Comparison of ENCODE assay signal across 20 cellular contexts in genomic region chr5:67262202-67262601, GRCh38.
DNase-seq lines count a peak whose midpoint lies in the region; ATAC-seq, FAIRE-seq and TF ChIP-seq lines count a peak whose summit lies in the region.
"Had no signal": no experiment of that assay in that cellular context is flagged by ENCODE, and none has a peak within 500 bp of the region (broad histone marks: within the 10 kb centered on the region; RNA-seq: fewer than 3 reads in every experiment).

No MANE protein-coding gene starts in this region.

- ATAC-seq in IMR-90 (ENCODE audit: low read depth) = no peak

- BruUV-seq in IMR-90 (replicated peaks; lab: Mats Ljungman, UMichigan) = no TSS peak

- no peak overlapping the region for H4K8ac ChIP-seq in IMR-90 (ENCODE audit: low read depth in 2 of 2, low read length in 2 of 2)

- no peak for TF ChIP-seq EP300 in Ishikawa (IDR thresholded peaks at IDR 0.05; ENCODE audit: borderline replicate concordance)

- H2AK5ac ChIP-seq in IMR-90 (ENCODE audit: low read depth, low read length) = no peak overlapping the region

- H3K4me1 ChIP-seq in IMR-90 (ENCODE audit: control insufficient read depth, insufficient read depth, low read length) (peaks cover under 1% of the 10 kb centered on the region; the same call in 1 of the 2 replicates), hepatocyte (ENCODE audit: insufficient read depth) (peaks cover 26% of the 10 kb centered on the region), testis (no peaks in the 10 kb centered on the region)

- in situ Hi-C loops in IMR-90 (cut with MboI; ENCODE audit: low sequenced_read_pairs) = no loop called here

- no peak overlapping the region for H4K91ac ChIP-seq in IMR-90 (ENCODE audit: insufficient read depth, low read depth, low read length)

- H3K9me1 ChIP-seq in IMR-90 (ENCODE audit: insufficient read depth, low read length) = peaks cover 2% of the 10 kb centered on the region

- POLR2A ChIA-PET in IMR-90 (lab: Charles Lee; ENCODE audit: unreplicated experiment) = no interaction called here

- no peak overlapping the region for H2BK5ac ChIP-seq in IMR-90 (ENCODE audit: low read depth, low read length, poor library complexity, severe bottlenecking)

- WGBS in IMR-90 (ENCODE audit: extremely low coverage in 2 of 2, insufficient read length in 1 of 2), 2 experiments = no CpG with 5 or more reads among the region's 5 CpGs
- 90% methylated on average over 5 of the region's 5 CpGs for WGBS in hepatocyte (ENCODE audit: low lambda C conversion rate, missing lambda C conversion rate)
- 75% methylated on average over 5 of the region's 5 CpGs for WGBS in testis, 2 donors

- H3K9me3 ChIP-seq in IMR-90 (ENCODE audit: control insufficient read depth, insufficient read depth, low read length) (no peaks in the 10 kb centered on the region), hepatocyte (ENCODE audit: low read depth) (no peaks in the 10 kb centered on the region), testis (no peaks in the 10 kb centered on the region)

- H3K27ac ChIP-seq in IMR-90 (ENCODE audit: insufficient read depth, low read length) (no peak overlapping the region), epithelial cell of prostate (peak overlapping the region; percentile 21), hepatocyte (no peak overlapping the region), testis (no peak overlapping the region)

- H3K4me3 ChIP-seq in IMR-90 (ENCODE audit: insufficient read depth, low read depth, low read length) (no peak overlapping the region), bronchial epithelial cell (ENCODE audit: low read depth, low read length) (no peak overlapping the region), hepatocyte (no peak overlapping the region), testis (no peak overlapping the region)

- TF ChIP-seq RAD21 in IMR-90 (IDR thresholded peaks at IDR 0.05; ENCODE audit: low read length) = no peak
- no peak for TF ChIP-seq RAD21 in Ishikawa (IDR thresholded peaks at IDR 0.05; ENCODE audit: low read depth)

- H4K20me1 ChIP-seq in IMR-90 (ENCODE audit: insufficient read depth, low read length) (no peaks in the 10 kb centered on the region), hepatocyte (ENCODE audit: insufficient read depth, poor library complexity, severe bottlenecking) (no peaks in the 10 kb centered on the region)

- H3K18ac ChIP-seq in IMR-90 (ENCODE audit: low read depth, low read length) = no peak overlapping the region

- no peaks in the 10 kb centered on the region for H3K79me2 ChIP-seq in hepatocyte

- CTCF ChIA-PET in IMR-90 (lab: Yijun Ruan, JAX) = no interaction called here

- no peaks in the 10 kb centered on the region for H3K9me2 ChIP-seq in hepatocyte (replicated peaks; ENCODE audit: insufficient read depth)

- H2AFZ ChIP-seq in IMR-90 (replicated peaks; ENCODE audit: low read length, poor library complexity) (no peak overlapping the region), hepatocyte (no peak overlapping the region)

- H3K4me2 ChIP-seq in IMR-90 (ENCODE audit: low read depth, low read length) = no peak overlapping the region
- H3K4me2 ChIP-seq in hepatocyte = no peak overlapping the region

- TF ChIP-seq POLR2A in IMR-90 (IDR thresholded peaks at IDR 0.05; ENCODE audit: low read depth, low read length) (no peak), testis (IDR thresholded peaks at IDR 0.05) (no peak)

- H2BK20ac ChIP-seq in IMR-90 (ENCODE audit: low read depth, low read length) = no peak overlapping the region

- dilution Hi-C loops in IMR-90 (cut with HindIII; ENCODE audit: low sequenced_read_pairs, unreplicated experiment) = no loop called here

- TF ChIP-seq CTCF in IMR-90 (conservative IDR thresholded peaks at IDR 0.05; ENCODE audit: low read depth, low read length) = no peak
- TF ChIP-seq CTCF in bronchial epithelial cell (IDR thresholded peaks at IDR 0.05; ENCODE audit: insufficient read depth, low read length, severe bottlenecking) = no peak
- TF ChIP-seq CTCF in hepatocyte (IDR thresholded peaks at IDR 0.05; ENCODE audit: poor library complexity) = no peak
- no peak for TF ChIP-seq CTCF in testis (IDR thresholded peaks at IDR 0.05)

- H3K27me3 ChIP-seq in IMR-90 (ENCODE audit: control insufficient read depth, insufficient read depth, low read length) (no peaks in the 10 kb centered on the region), bronchial epithelial cell (ENCODE audit: control insufficient read depth, insufficient read depth, low read length) (no peaks in the 10 kb centered on the region), hepatocyte (no peaks in the 10 kb centered on the region), testis (no peaks in the 10 kb centered on the region)

- no peak overlapping the region for H4K5ac ChIP-seq in IMR-90 (ENCODE audit: low read depth, low read length)

- H2AK9ac ChIP-seq in IMR-90 (replicated peaks; ENCODE audit: low read depth, low read length, poor library complexity) = no peak overlapping the region

- DNase-seq in IMR-90 = no peak
- peak; percentile 54 for DNase-seq in bronchial epithelial cell (ENCODE audit: low read depth)
- DNase-seq in epithelial cell of prostate (ENCODE audit: low read depth, low spot score) = no peak
- no peak for DNase-seq in hepatocyte (ENCODE audit: low spot score)
- DNase-seq in testis = no peak
- no peak for DNase-seq in stimulated activated CD4-positive, alpha-beta T cell treated with anti-CD3 and anti-CD28 coated beads, Interleukin-4, amount 100 ng/mL, for 4 hours
- no peak for DNase-seq in NCI-H2196 (lab: John Stamatoyannopoulos, UW; ENCODE audit: unreplicated experiment)
- DNase-seq: C1 segment of cervical spinal cord; Calu3; CD4-positive, alpha-beta memory T cell; COR-L47; DMS53; DMS79 treated with DMSO at 0.1 percent for 48 hours; GF-D8; GOT3; H7; HCEC 1CT had no signal

- H3K14ac ChIP-seq in IMR-90 (replicated peaks; ENCODE audit: low read depth, low read length) = no peak overlapping the region

- H3K36me3 ChIP-seq in IMR-90 (ENCODE audit: control insufficient read depth, insufficient read depth, low read length) (no peaks in the 10 kb centered on the region), bronchial epithelial cell (ENCODE audit: control insufficient read depth, insufficient read depth, low read length) (no peaks in the 10 kb centered on the region), hepatocyte (replicated peaks; ENCODE audit: insufficient read depth, low read depth) (no peaks in the 10 kb centered on the region), testis (ENCODE audit: low read depth, missing control alignments) (no peaks in the 10 kb centered on the region)

- no peak overlapping the region for H3K56ac ChIP-seq in IMR-90 (ENCODE audit: extremely low read depth, insufficient read depth, low read length)

- H2BK120ac ChIP-seq in IMR-90 (ENCODE audit: low read depth, low read length) = no peak overlapping the region

- no peak for FAIRE-seq in bronchial epithelial cell (lab: Jason Lieb, UNC)
- FAIRE-seq: GM12891, GM18507 had no signal

- no peak overlapping the region for H2BK15ac ChIP-seq in IMR-90 (ENCODE audit: low read depth, low read length)

- H3K9ac ChIP-seq in IMR-90 (ENCODE audit: low read depth, low read length) = no peak overlapping the region

- H3K4ac ChIP-seq in IMR-90 (ENCODE audit: low read depth, low read length) = no peak overlapping the region

- no peaks in the 10 kb centered on the region for H3K79me1 ChIP-seq in IMR-90 (ENCODE audit: low read depth in 1 of 2, low read length in 2 of 2)

- intact Hi-C loops in IMR-90 (cut with micrococcal nuclease) (no loop called here), testis (cut with DNase I; ENCODE audit: low total_unique reads) (loop anchor here (10.0 kb wide), 1 partner anchor 543 kb away; no protein-coding TSS in a partner anchor)

- H3K23ac ChIP-seq in IMR-90 (ENCODE audit: low read depth, low read length) = no peak overlapping the region

TF ChIP-seq in IMR-90, 13 proteins besides CTCF, POLR2A, EP300 and RAD21:
- no peak for TF ChIP-seq RFX5 (IDR thresholded peaks at IDR 0.05; ENCODE audit: low read depth, low read length)
- TF ChIP-seq MAFK (IDR thresholded peaks at IDR 0.05; ENCODE audit: low read depth, low read length) = no peak
- peak; percentile 62 for TF ChIP-seq CEBPB (IDR thresholded peaks at IDR 0.05; ENCODE audit: low read depth, low read length)
- no peak for TF ChIP-seq MAZ (IDR thresholded peaks at IDR 0.05; ENCODE audit: borderline replicate concordance, low read depth, low read length)
- no peak for TF ChIP-seq ELK1 (IDR thresholded peaks at IDR 0.05; ENCODE audit: borderline replicate concordance, low read depth, low read length)

TF ChIP-seq in Ishikawa, 13 proteins besides CTCF, POLR2A, EP300 and RAD21:
- TF ChIP-seq CEBPB (IDR thresholded peaks at IDR 0.05) (peak; percentile 58; the same call in 1 of the 2 replicates), FOXM1 (IDR thresholded peaks at IDR 0.05; ENCODE audit: borderline replicate concordance, low read depth) (no peak)
